In genomic region chr19:35373492-35373891, GRCh38 we compare ENCODE assay signal across 17 cellular contexts. TPM values are rescaled to one million over a fixed set of nuclear protein-coding genes. Genes with fewer than 3 reads are reported as not detected.
A peak's percentile ranks its signal among the peaks of the same experiment; 100 is the strongest.
DNase-seq lines count a peak whose midpoint lies in the region; ATAC-seq and TF ChIP-seq lines count a peak whose summit lies in the region.
"Had no signal": no experiment of that assay in that cellular context is flagged by ENCODE, and none has a peak within 500 bp of the region (broad histone marks: within the 10 kb centered on the region; RNA-seq: fewer than 3 reads in every experiment).

No MANE protein-coding gene starts in this region.

- H3K27me3 Mint-ChIP-seq in activated T-helper 17 cell treated with anti-CD3 and anti-CD28 coated beads, Interleukin-2, amount 50 U/mL, for 72 hours, result no peaks in the 10 kb centered on the region
- peaks cover 9 to 16% of the 10 kb centered on the region in 2 donors for H3K27me3 Mint-ChIP-seq in stimulated activated naive B cell treated with anti-CD40 and anti-IgM and Interleukin-4, amounts not matched to agents 10 μg/mL and 1 μg/mL and 100 μg/mL, for 72 hours
- H3K27me3 Mint-ChIP-seq: B cell had no signal

- no peak overlapping the region for H3K4me3 Mint-ChIP-seq in activated T-helper 17 cell treated with anti-CD3 and anti-CD28 coated beads, Interleukin-2, amount 50 U/mL, for 72 hours
- H3K4me3 Mint-ChIP-seq in stimulated activated naive B cell treated with anti-CD40 and anti-IgM and Interleukin-4, amounts not matched to agents 10 μg/mL and 1 μg/mL and 100 μg/mL, for 72 hours, result no peak overlapping the region
- H3K4me3 Mint-ChIP-seq: B cell; CD4-positive, alpha-beta T cell had no signal

- H3K9me3 Mint-ChIP-seq in activated T-helper 17 cell treated with anti-CD3 and anti-CD28 coated beads, Interleukin-2, amount 50 U/mL, for 72 hours, result no peaks in the 10 kb centered on the region
- peaks cover 7 to 12% of the 10 kb centered on the region in 2 donors for H3K9me3 Mint-ChIP-seq in stimulated activated naive B cell treated with anti-CD40 and anti-IgM and Interleukin-4, amounts not matched to agents 10 μg/mL and 1 μg/mL and 100 μg/mL, for 72 hours

- no peak for TF ChIP-seq CTCF in GM13976 (IDR thresholded peaks at IDR 0.05; ENCODE audit: borderline replicate concordance, control extremely low read depth, extremely low read depth, insufficient read depth, missing control alignments)

- H3K4me1 Mint-ChIP-seq in activated T-helper 17 cell treated with anti-CD3 and anti-CD28 coated beads, Interleukin-2, amount 50 U/mL, for 72 hours, result peaks cover 14% of the 10 kb centered on the region
- H3K4me1 Mint-ChIP-seq in stimulated activated naive B cell treated with anti-CD40 and anti-IgM and Interleukin-4, amounts not matched to agents 10 μg/mL and 1 μg/mL and 100 μg/mL, for 72 hours, result peaks cover 26 to 46% of the 10 kb centered on the region in 2 donors

- peak; percentile 10 for DNase-seq in GM13976 (ENCODE audit: low spot score)
- DNase-seq in mesenteric fat pad (ENCODE audit: low spot score), result peak; percentile 26
- no peak for DNase-seq in stimulated activated naive B cell treated with anti-CD40 and anti-IgM and Interleukin-4, amounts not matched to agents 10 μg/mL and 1 μg/mL and 100 μg/mL, for 72 hours
- DNase-seq in ACHN, result no peak
- no peak for DNase-seq in NCI-H345 (lab: John Stamatoyannopoulos, UW)
- DNase-seq: C1 segment of cervical spinal cord; Calu3; CD4-positive, alpha-beta T cell; DMS 273 treated with DMSO at 0.1 percent for 48 hours; GOT3; IMR-90 had no signal

- no peak for ATAC-seq in activated T-helper 17 cell treated with anti-CD3 and anti-CD28 coated beads, Interleukin-2, amount 50 U/mL, for 72 hours (replicated peaks)
- ATAC-seq in stimulated activated naive B cell treated with anti-CD40 and anti-IgM and Interleukin-4, amounts not matched to agents 10 μg/mL and 1 μg/mL and 100 μg/mL, for 72 hours (replicated peaks), result no peak
- no peak for ATAC-seq in HG02840 (IDR thresholded peaks at IDR 0.05; ENCODE audit: low FRiP score, unreplicated experiment)

- H3K27ac Mint-ChIP-seq in activated T-helper 17 cell treated with anti-CD3 and anti-CD28 coated beads, Interleukin-2, amount 50 U/mL, for 72 hours, result peak overlapping the region; percentile 82
- H3K27ac Mint-ChIP-seq in stimulated activated naive B cell treated with anti-CD40 and anti-IgM and Interleukin-4, amounts not matched to agents 10 μg/mL and 1 μg/mL and 100 μg/mL, for 72 hours, result peak overlapping the region; percentile 20
- H3K27ac Mint-ChIP-seq: B cell; CD4-positive, alpha-beta T cell had no signal

- in situ Hi-C loops in GM13976 (cut with MboI; ENCODE audit: low sequenced_read_pairs, unreplicated experiment), result no loop called here
- in situ Hi-C loops in ACHN (cut with HindIII; ENCODE audit: low pct_ligation_motif_present, low pct_unique_long_range_greater_than_20kb, low sequenced_read_pairs), result no loop called here

- H3K36me3 Mint-ChIP-seq in activated T-helper 17 cell treated with anti-CD3 and anti-CD28 coated beads, Interleukin-2, amount 50 U/mL, for 72 hours (ENCODE audit: low read depth), result no peaks in the 10 kb centered on the region
- peaks cover 0 to 1% of the 10 kb centered on the region in 2 donors for H3K36me3 Mint-ChIP-seq in stimulated activated naive B cell treated with anti-CD40 and anti-IgM and Interleukin-4, amounts not matched to agents 10 μg/mL and 1 μg/mL and 100 μg/mL, for 72 hours

RNA-seq across cellular contexts. Expression of gene GPR42, which starts 2.6 kb away (rescaled TPM):
- total RNA-seq in activated T-helper 17 cell treated with anti-CD3 and anti-CD28 coated beads, Interleukin-2, amount 50 U/mL, for 72 hours, result under 1 TPM; 0.42 to 0.61 TPM
- total RNA-seq in mesenteric fat pad, result 0.87 TPM
- total RNA-seq: A172, B cell, Calu3, Daoy, HT-29, IMR-90 had no signal

RNA-seq across cellular contexts. Expression of gene FFAR3, which starts 15.2 kb away (rescaled TPM):
- total RNA-seq in activated T-helper 17 cell treated with anti-CD3 and anti-CD28 coated beads, Interleukin-2, amount 50 U/mL, for 72 hours, result 1 to 10 TPM; 1.7 to 2.3 TPM
- total RNA-seq in mesenteric fat pad, result 1.4 TPM
- total RNA-seq: A172; B cell; Calu3; CD4-positive, alpha-beta T cell; Daoy; HT-29; IMR-90 had no signal

RNA-seq across cellular contexts. Expression of gene FFAR1, which starts 25.8 kb away (rescaled TPM):
- under 1 TPM; 0.42 to 0.54 TPM for total RNA-seq in activated T-helper 17 cell treated with anti-CD3 and anti-CD28 coated beads, Interleukin-2, amount 50 U/mL, for 72 hours
- total RNA-seq in mesenteric fat pad, result not detected
- total RNA-seq: A172; Calu3; CD4-positive, alpha-beta T cell; Daoy; HT-29; IMR-90 had no signal

RNA-seq across cellular contexts. Expression of gene CD22, which starts 44.5 kb away (rescaled TPM):
- total RNA-seq in activated T-helper 17 cell treated with anti-CD3 and anti-CD28 coated beads, Interleukin-2, amount 50 U/mL, for 72 hours, result 10 to 100 TPM in 1 of 2 donors, 1 to 10 TPM in 1; 5.3 to 11.7 TPM
- 1.3 TPM for total RNA-seq in mesenteric fat pad
- total RNA-seq: Daoy had no signal

Comparison
In these comparisons a context has a peak if more than half of its experiments do, and no peak if none do; other contexts are left out.
1. DNase-seq: peak in GM13976 (single experiment) and mesenteric fat pad (single experiment); none in stimulated activated naive B cell treated with anti-CD40 and anti-IgM and Interleukin-4, amounts not matched to agents 10 μg/mL and 1 μg/mL and 100 μg/mL, for 72 hours (single experiment), ACHN (single experiment) and NCI-H345 (single experiment).